Comparison of ENCODE assay signal across 8 cellular contexts in genomic region chr5:40484495-40484894, GRCh38.
DNase-seq lines count a peak whose midpoint lies in the region; ATAC-seq, FAIRE-seq and TF ChIP-seq lines count a peak whose summit lies in the region.
"Had no signal": no experiment of that assay in that cellular context is flagged by ENCODE, and none has a peak within 500 bp of the region (broad histone marks: within the 10 kb centered on the region; RNA-seq: fewer than 3 reads in every experiment).

No MANE protein-coding gene starts in this region.

- TF ChIP-seq POLR2A in GM12878 (IDR thresholded peaks at IDR 0.05; ENCODE audit: low read depth, low read length) (no peak), gastroesophageal sphincter (IDR thresholded peaks at IDR 0.05) (no peak)

- H3K9ac ChIP-seq in GM12878 (ENCODE audit: control insufficient read depth, insufficient read depth, low read length), result no peak overlapping the region
- H3K9ac ChIP-seq in endodermal cell (ENCODE audit: extremely low read depth, low read length, poor library complexity, severe bottlenecking), result no peak overlapping the region

- TF ChIP-seq EP300 in GM12878 (IDR thresholded peaks at IDR 0.05; ENCODE audit: borderline replicate concordance in 1 of 2, control insufficient read depth in 1 of 2, low read depth in 2 of 2, low read length in 2 of 2), result 0 out of 4 replicates have a peak, but pooled peaks of 1 of the 2 experiments have one; percentile 15
- no peak for TF ChIP-seq EP300 in gastroesophageal sphincter (IDR thresholded peaks at IDR 0.05)

- ATAC-seq in GM18867 (IDR thresholded peaks at IDR 0.05; ENCODE audit: unreplicated experiment), result peak; percentile 51
- ATAC-seq in GM21619 (IDR thresholded peaks at IDR 0.05; ENCODE audit: unreplicated experiment), result peak; percentile 39
- peak; percentile 40 for ATAC-seq in HG03442 (IDR thresholded peaks at IDR 0.05; ENCODE audit: unreplicated experiment)
- ATAC-seq in GM12878, result peak; percentile 77
- no peak for ATAC-seq in gastroesophageal sphincter

- no TSS peak for BruUV-seq in GM12878 (replicated peaks; lab: Mats Ljungman, UMichigan)

- TF ChIP-seq RAD21 in GM12878 (IDR thresholded peaks at IDR 0.05; ENCODE audit: insufficient read depth, low read depth, low read length), result no peak

- H3K4me1 Mint-ChIP-seq in endodermal cell, result no peaks in the 10 kb centered on the region

- H3K4me1 ChIP-seq in GM12878 (ENCODE audit: control insufficient read depth, insufficient read depth, low read length), result peaks cover 38% of the 10 kb centered on the region
- no peaks in the 10 kb centered on the region for H3K4me1 ChIP-seq in gastroesophageal sphincter
- H3K4me1 ChIP-seq in endodermal cell (ENCODE audit: control insufficient read depth, insufficient read depth, low read length), result no peaks in the 10 kb centered on the region

- DNase-seq in GM12878 (ENCODE audit: low read depth, low spot score) (peak; percentile 60), endodermal cell (no peak), NCI-H524 (lab: John Stamatoyannopoulos, UW) (no peak)

- TF ChIP-seq CTCF in GM12878 (IDR thresholded peaks at IDR 0.05 in 2 of 3, conservative IDR thresholded peaks at IDR 0.05 in 1 of 3; ENCODE audit: control insufficient read depth in 2 of 3, extremely low read depth in 1 of 3, insufficient read depth in 1 of 3, low read depth in 3 of 3, low read length in 3 of 3), result no peak
- no peak for TF ChIP-seq CTCF in gastroesophageal sphincter (IDR thresholded peaks at IDR 0.05)
- TF ChIP-seq CTCF in endodermal cell (conservative IDR thresholded peaks at IDR 0.05), result no peak

- no peak overlapping the region for H3K27ac Mint-ChIP-seq in endodermal cell

- POLR2A ChIA-PET in GM12878 (lab: Charles Lee), result interaction anchor here (1.1 kb wide), 1 partner anchor 108 kb away, joined by 3 read pairs; no protein-coding TSS in a partner anchor

- H3K9me3 Mint-ChIP-seq in endodermal cell, result no peaks in the 10 kb centered on the region

- CTCF ChIA-PET in GM12878 (lab: Yijun Ruan, JAX), result no interaction called here

- no peaks in the 10 kb centered on the region for H3K27me3 Mint-ChIP-seq in endodermal cell (ENCODE audit: insufficient read depth)

- RAD21 ChIA-PET in GM12878 (lab: Charles Lee; ENCODE audit: unreplicated experiment), result interaction anchor here (1.3 to 1.9 kb wide), 2 partner anchors 42 to 47 kb away, joined by 7 read pairs; no protein-coding TSS in a partner anchor

- no peaks in the 10 kb centered on the region for H3K36me3 Mint-ChIP-seq in endodermal cell (ENCODE audit: low read depth)

- H3K27me3 ChIP-seq in GM12878 (replicated peaks in 1 of 2; ENCODE audit: control insufficient read depth in 2 of 2, insufficient read depth in 2 of 2, low read length in 1 of 2) (no peaks in the 10 kb centered on the region), gastroesophageal sphincter (no peaks in the 10 kb centered on the region), endodermal cell (ENCODE audit: control insufficient read depth, insufficient read depth, low read length, poor library complexity, severe bottlenecking) (no peaks in the 10 kb centered on the region)

- no peaks in the 10 kb centered on the region for H3K79me2 ChIP-seq in GM12878 (ENCODE audit: control insufficient read depth, insufficient read depth, low read length)

- H3K4me3 ChIP-seq in GM12878 (0 out of 2 replicates have a peak overlapping the region, but pooled peaks have one; percentile 18), gastroesophageal sphincter (no peak overlapping the region), endodermal cell (ENCODE audit: low read length) (no peak overlapping the region)
- H3K4me3 ChIP-seq: coronary artery had no signal

- H3K27ac ChIP-seq in GM12878 (ENCODE audit: control insufficient read depth, insufficient read depth) (peak overlapping the region; percentile 67), gastroesophageal sphincter (no peak overlapping the region), endodermal cell (ENCODE audit: low read depth, low read length) (no peak overlapping the region)

- H3K36me3 ChIP-seq in GM12878 (ENCODE audit: control insufficient read depth in 2 of 2, insufficient read depth in 2 of 2, low read length in 1 of 2) (no peaks in the 10 kb centered on the region), gastroesophageal sphincter (no peaks in the 10 kb centered on the region), endodermal cell (ENCODE audit: control insufficient read depth, insufficient read depth, low read length) (no peaks in the 10 kb centered on the region)

- in situ Hi-C loops in GM12878 (cut with MboI), result loop anchor here (5.0 to 10.0 kb wide), 2 partner anchors 102 to 350 kb away; partner anchors contain the start of gene RPL37

- FAIRE-seq in GM12878 (lab: Jason Lieb, UNC), result peak; percentile 89

- H2AFZ ChIP-seq in GM12878 (ENCODE audit: control insufficient read depth, low read depth, low read length), result no peak overlapping the region

- H3K4me2 ChIP-seq in GM12878 (ENCODE audit: control insufficient read depth, insufficient read depth), result peak overlapping the region; percentile 91

- intact Hi-C loops in GM12878 (cut with micrococcal nuclease; ENCODE audit: unreplicated experiment), result loop anchor here (10.0 kb wide), 1 partner anchor 350 kb away; the partner anchor contains the start of gene RPL37

- no peak overlapping the region for H3K4me3 Mint-ChIP-seq in endodermal cell

- H3K9me3 ChIP-seq in GM12878 (replicated peaks; ENCODE audit: control insufficient read depth, insufficient read depth, low read length), result no peaks in the 10 kb centered on the region
- peaks cover 0 to 6% (median 0%) of the 10 kb centered on the region in 3 donors for H3K9me3 ChIP-seq in gastroesophageal sphincter
- no peaks in the 10 kb centered on the region for H3K9me3 ChIP-seq in endodermal cell (ENCODE audit: control insufficient read depth, low read length)

- WGBS in GM12878 (ENCODE audit: insufficient coverage, insufficient replicate concordance, low lambda C conversion rate, missing lambda C conversion rate), result 0% methylated on average over 2 of the region's 2 CpGs
- WGBS in gastroesophageal sphincter (ENCODE audit: low coverage in 1 of 2), 2 donors, result 63% methylated on average over 2 of the region's 2 CpGs; no CpG with 5 or more reads in 1 of the 2 donors
- WGBS in endodermal cell (ENCODE audit: insufficient coverage in 1 of 2, insufficient read length in 1 of 2), 2 experiments, result 96 to 100% methylated on average over 2 of the region's 2 CpGs

- SMC1A ChIA-PET in GM12878 (lab: Charles Lee; ENCODE audit: uncharacterized antibody, unreplicated experiment), result interaction anchor here (0.6 to 5.0 kb wide), 10 partner anchors 8 to 193 kb away, joined by 3 to 32 read pairs (median 4); no protein-coding TSS in a partner anchor

- no peaks in the 10 kb centered on the region for H4K20me1 ChIP-seq in GM12878 (ENCODE audit: control insufficient read depth, insufficient read depth)

TF ChIP-seq in GM12878, 131 proteins besides CTCF, POLR2A, EP300 and RAD21 (continues in another document):
- 0 out of 2 replicates have a peak, but pooled peaks have one; percentile 20 for TF ChIP-seq IRF4 (IDR thresholded peaks at IDR 0.05; ENCODE audit: low read depth, low read length)
- TF ChIP-seq ETV6 (conservative IDR thresholded peaks at IDR 0.05 in 1 of 2, IDR thresholded peaks at IDR 0.05 in 1 of 2; ENCODE audit: borderline replicate concordance in 1 of 2, low read depth in 1 of 2), result 0 out of 4 replicates have a peak, but pooled peaks of 1 of the 2 experiments have one; percentile 33
- TF ChIP-seq IKZF2 (IDR thresholded peaks at IDR 0.05), result peak; percentile 82 to 86
- no peak for TF ChIP-seq CEBPB (IDR thresholded peaks at IDR 0.05; ENCODE audit: borderline replicate concordance in 1 of 2, low read depth in 2 of 2, low read length in 2 of 2)
- TF ChIP-seq TCF12 (IDR thresholded peaks at IDR 0.05; ENCODE audit: low read depth, low read length), result no peak
- TF ChIP-seq TCF7 (IDR thresholded peaks at IDR 0.05; ENCODE audit: borderline replicate concordance), result 0 out of 2 replicates have a peak, but pooled peaks have one; percentile 27
- peak; percentile 84 for TF ChIP-seq CREB1 (IDR thresholded peaks at IDR 0.05; ENCODE audit: low read depth)
- TF ChIP-seq PRDM15 (CRISPR knock-in tag; IDR thresholded peaks at IDR 0.05), result no peak
- TF ChIP-seq RUNX3 (IDR thresholded peaks at IDR 0.05; ENCODE audit: low read length), result peak; percentile 78
- no peak for TF ChIP-seq GABPA (IDR thresholded peaks at IDR 0.05; ENCODE audit: low read depth)
